22 cellular contexts compared by ENCODE assay signal in the genomic region with DNA sequence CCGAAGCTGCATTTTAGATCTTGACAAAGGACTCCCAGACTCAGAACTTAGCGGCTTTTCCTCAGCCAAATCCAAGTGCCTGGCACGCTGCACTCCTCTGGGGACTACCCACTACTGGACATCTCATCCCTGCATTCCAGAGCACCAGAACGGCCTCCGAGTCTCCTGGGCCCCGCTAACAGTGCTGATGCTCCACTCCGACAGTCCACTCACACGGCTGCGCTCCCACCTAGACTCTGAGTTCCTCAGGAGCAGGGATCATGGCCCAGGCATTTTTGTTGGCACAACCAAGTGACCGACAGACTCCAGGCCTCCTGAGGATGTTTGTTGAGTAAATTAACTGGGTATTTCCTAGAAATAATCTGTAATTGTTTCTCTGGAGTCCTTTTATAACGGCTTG.
"Had no signal": no experiment of that assay in that cellular context is flagged by ENCODE, and none has a peak within 500 bp of the region (broad histone marks: within the 10 kb centered on the region; RNA-seq: fewer than 3 reads in every experiment).

No MANE protein-coding gene starts in this region.

- H3K4me2 ChIP-seq: KMS-11 had no signal

- H3K4me3 Mint-ChIP-seq: activated CD4-positive, alpha-beta memory T cell treated with anti-CD3 and anti-CD28 coated beads for 36 hours; activated CD4-positive, alpha-beta T cell treated with anti-CD3 and anti-CD28 coated beads, Interleukin-2, amount 10 ng/mL, durations not matched to agents 7 days and 5 days; activated naive CD4-positive, alpha-beta T cell treated with anti-CD3 and anti-CD28 coated beads for 36 hours; activated naive CD8-positive, alpha-beta T cell treated with anti-CD3 and anti-CD28 coated beads for 36 hours; activated T-cell treated with anti-CD3 and anti-CD28 coated beads, Interleukin-2, amount 50 U/mL, for 4 hours; T-helper 17 cell had no signal

- H3K9me3 Mint-ChIP-seq: activated CD4-positive, alpha-beta memory T cell treated with anti-CD3 and anti-CD28 coated beads for 36 hours; activated CD4-positive, alpha-beta T cell treated with anti-CD3 and anti-CD28 coated beads, Interleukin-2, amount 10 ng/mL, durations not matched to agents 7 days and 5 days; activated naive CD4-positive, alpha-beta T cell treated with anti-CD3 and anti-CD28 coated beads for 36 hours; activated naive CD8-positive, alpha-beta T cell treated with anti-CD3 and anti-CD28 coated beads for 36 hours; activated T-cell treated with anti-CD3 and anti-CD28 coated beads, Interleukin-2, amount 50 U/mL, for 4 hours had no signal

- H3K27me3 Mint-ChIP-seq: activated CD4-positive, alpha-beta memory T cell treated with anti-CD3 and anti-CD28 coated beads for 36 hours; activated CD4-positive, alpha-beta T cell treated with anti-CD3 and anti-CD28 coated beads, Interleukin-2, amount 10 ng/mL, durations not matched to agents 7 days and 5 days; activated naive CD8-positive, alpha-beta T cell treated with anti-CD3 and anti-CD28 coated beads for 36 hours; T-helper 17 cell had no signal

- H3K9me3 ChIP-seq: breast epithelium had no signal

- H3K27me3 ChIP-seq: breast epithelium had no signal

- H3K36me3 ChIP-seq: breast epithelium had no signal

- H3K9ac ChIP-seq: KMS-11 had no signal

- H3K27ac Mint-ChIP-seq: activated CD4-positive, alpha-beta memory T cell treated with anti-CD3 and anti-CD28 coated beads for 36 hours; activated CD4-positive, alpha-beta T cell treated with anti-CD3 and anti-CD28 coated beads, Interleukin-2, amount 10 ng/mL, durations not matched to agents 7 days and 5 days; activated naive CD4-positive, alpha-beta T cell treated with anti-CD3 and anti-CD28 coated beads for 36 hours; activated naive CD8-positive, alpha-beta T cell treated with anti-CD3 and anti-CD28 coated beads for 36 hours; T-helper 17 cell had no signal

- H3K4me1 ChIP-seq: breast epithelium had no signal

- H3K4me3 ChIP-seq: breast epithelium had no signal

- DNase-seq: activated CD4-positive, alpha-beta memory T cell treated with anti-CD3 and anti-CD28 coated beads for 36 hours; activated CD4-positive, alpha-beta T cell treated with anti-CD3 and anti-CD28 coated beads, Interleukin-2, amount 10 ng/mL, durations not matched to agents 7 days and 5 days; activated CD4-positive, CD25-positive, alpha-beta regulatory T cell; activated CD8-positive, alpha-beta memory T cell treated with anti-CD3 and anti-CD28 coated beads for 24 hours; activated effector memory CD4-positive, alpha-beta T cell treated with anti-CD3 and anti-CD28 coated beads, Interleukin-2, amount 50 U/mL, for 16 hours; activated naive CD4-positive, alpha-beta T cell treated with anti-CD3 and anti-CD28 coated beads for 36 hours; activated naive CD8-positive, alpha-beta T cell treated with anti-CD3 and anti-CD28 coated beads for 36 hours; activated T-cell treated with anti-CD3 and anti-CD28 coated beads, Interleukin-2, amount 50 U/mL, for 4 hours; MM.1S; NCI-H1105; NCI-H1436; NCI-H1694 treated with DMSO at 0.1 percent for 48 hours; NCI-H2081; NCI-H510A treated with DMSO at 0.1 percent for 48 hours; NCI-H69; NK-92 treated with Interleukin-12 subunit alpha and Interleukin-12 subunit beta, amount 100 ng/mL, for 24 hours; PC-3; SIG-M5; T-helper 17 cell; T-helper 9 cell had no signal

- H3K27ac ChIP-seq: breast epithelium, KMS-11 had no signal

- ATAC-seq: activated T-cell treated with anti-CD3 and anti-CD28 coated beads, Interleukin-2, amount 50 U/mL, for 4 hours; PC-3; T-helper 17 cell had no signal

- H3K4me1 Mint-ChIP-seq: activated CD4-positive, alpha-beta T cell treated with anti-CD3 and anti-CD28 coated beads, Interleukin-2, amount 10 ng/mL, durations not matched to agents 7 days and 5 days; activated naive CD8-positive, alpha-beta T cell treated with anti-CD3 and anti-CD28 coated beads for 36 hours had no signal
